ENCODE assay signal across 9 cellular contexts in the genomic region with DNA sequence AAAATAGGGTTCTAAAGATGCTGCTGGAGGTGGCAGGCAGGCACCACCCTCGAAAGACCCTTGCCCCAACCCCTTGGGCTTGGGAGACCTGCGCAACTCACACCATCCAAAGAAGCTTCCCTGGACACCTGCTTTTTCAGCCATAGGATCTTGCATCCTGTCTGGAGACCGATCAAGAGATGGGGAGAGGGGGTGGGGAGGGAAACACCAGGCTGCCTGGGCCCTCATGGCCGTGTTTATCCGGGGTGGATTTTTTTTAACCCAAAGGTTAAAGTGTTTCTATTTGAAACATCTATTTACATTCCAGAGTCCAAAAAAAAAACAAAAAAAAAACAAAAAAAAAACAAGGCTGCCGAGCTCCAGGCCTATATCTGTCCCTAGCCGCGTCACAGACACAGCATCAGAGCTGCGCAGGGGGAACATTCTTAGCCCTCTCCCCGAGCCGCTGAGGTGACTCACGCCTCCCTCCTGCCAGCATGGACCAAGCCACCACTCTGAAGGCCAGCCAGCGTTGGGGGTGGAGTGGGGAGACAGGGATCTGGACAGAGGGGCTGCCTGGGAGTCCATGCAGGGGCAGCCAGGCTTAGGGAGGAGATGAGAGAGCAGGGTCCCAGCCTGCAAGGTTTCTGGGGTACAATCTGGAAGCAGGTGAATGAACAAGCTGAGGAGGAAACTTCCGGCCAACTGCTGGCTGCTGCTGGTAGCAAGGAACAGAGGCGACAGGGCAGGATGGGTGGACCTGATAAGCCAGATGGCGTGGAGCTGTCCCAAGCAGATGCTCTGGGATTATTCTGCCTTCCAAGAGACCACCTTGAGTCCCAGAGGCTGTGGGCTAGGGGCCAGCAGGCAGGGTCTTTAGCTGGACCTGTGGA. TPM values are rescaled to one million over a fixed set of nuclear protein-coding genes. Genes with fewer than 3 reads are reported as not detected.
A peak's percentile ranks its signal among the peaks of the same experiment; 100 is the strongest.
DNase-seq lines count a peak whose midpoint lies in the region; ATAC-seq, FAIRE-seq and TF ChIP-seq lines count a peak whose summit lies in the region.
"Had no signal": no experiment of that assay in that cellular context is flagged by ENCODE, and none has a peak within 500 bp of the region (broad histone marks: within the 10 kb centered on the region; RNA-seq: fewer than 3 reads in every experiment).

No MANE protein-coding gene starts in this region.

- H3K36me3 ChIP-seq in pancreas = no peaks in the 10 kb centered on the region

- DNase-seq in C1 segment of cervical spinal cord (lab: John Stamatoyannopoulos, UW) = peak in 8 of 14 donors; percentile 16 to 78 (median 32)
- no peak for DNase-seq in RWPE1 (ENCODE audit: low spot score)
- peak; percentile 96 for DNase-seq in fibroblast of villous mesenchyme (ENCODE audit: low read depth)
- peak in 3 of 6 donors; percentile 47 to 56 (median 52) for DNase-seq in pancreas
- no peak for DNase-seq in D341Med (ENCODE audit: low spot score)
- DNase-seq in activated CD4-positive, alpha-beta T cell treated with anti-CD3 and anti-CD28 coated beads, Interleukin-2, amount 50 U/mL, for 4 hours = no peak
- no peak for DNase-seq in activated T-cell treated with anti-CD3 and anti-CD28 coated beads, Interleukin-2, amount 50 U/mL, for 24 hours
- DNase-seq: Kasumi-1 had no signal

- H3K9me3 ChIP-seq in pancreas = no peaks in the 10 kb centered on the region

- no peak for TF ChIP-seq CTCF in RWPE1 (conservative IDR thresholded peaks at IDR 0.05; ENCODE audit: low read depth)
- no peak for TF ChIP-seq CTCF in fibroblast of villous mesenchyme (IDR thresholded peaks at IDR 0.05; ENCODE audit: insufficient read depth, low read depth, low read length)
- no peak for TF ChIP-seq CTCF in pancreas (IDR thresholded peaks at IDR 0.05)

- peaks cover 53% of the 10 kb centered on the region for H3K4me1 Mint-ChIP-seq in stimulated activated memory B cell treated with anti-CD40 and anti-IgM and Interleukin-4, amounts not matched to agents 10 μg/mL and 1 μg/mL and 100 μg/mL, for 72 hours
- peaks cover 28% of the 10 kb centered on the region for H3K4me1 Mint-ChIP-seq in activated T-cell treated with anti-CD3 and anti-CD28 coated beads, Interleukin-2, amount 50 U/mL, for 24 hours (ENCODE audit: low read depth)

- POLR2A ChIA-PET in RWPE1 (lab: Yijun Ruan, JAX; ENCODE audit: low non-redundant PET) = interaction anchor here (0.5 kb wide), 1 partner anchor 21 kb away, joined by 3 read pairs; no protein-coding TSS in a partner anchor

- no peak overlapping the region for H3K27ac Mint-ChIP-seq in stimulated activated memory B cell treated with anti-CD40 and anti-IgM and Interleukin-4, amounts not matched to agents 10 μg/mL and 1 μg/mL and 100 μg/mL, for 72 hours
- H3K27ac Mint-ChIP-seq in activated T-cell treated with anti-CD3 and anti-CD28 coated beads, Interleukin-2, amount 50 U/mL, for 24 hours = no peak overlapping the region

- H3K4me1 ChIP-seq in pancreas = peaks cover 19 to 40% (median 27%) of the 10 kb centered on the region in 3 donors

- WGBS in pancreas, 2 donors = 53 to 55% methylated on average over 16 of the region's 16 CpGs

- H3K27me3 Mint-ChIP-seq in stimulated activated memory B cell treated with anti-CD40 and anti-IgM and Interleukin-4, amounts not matched to agents 10 μg/mL and 1 μg/mL and 100 μg/mL, for 72 hours = no peaks in the 10 kb centered on the region
- no peaks in the 10 kb centered on the region for H3K27me3 Mint-ChIP-seq in activated T-cell treated with anti-CD3 and anti-CD28 coated beads, Interleukin-2, amount 50 U/mL, for 24 hours

- no peak overlapping the region for H3K4me3 Mint-ChIP-seq in stimulated activated memory B cell treated with anti-CD40 and anti-IgM and Interleukin-4, amounts not matched to agents 10 μg/mL and 1 μg/mL and 100 μg/mL, for 72 hours
- no peak overlapping the region for H3K4me3 Mint-ChIP-seq in activated T-cell treated with anti-CD3 and anti-CD28 coated beads, Interleukin-2, amount 50 U/mL, for 24 hours

- H3K27ac ChIP-seq in RWPE1 = peak overlapping the region; percentile 82
- peak overlapping the region in 2 of 4 donors; percentile 23 to 76 for H3K27ac ChIP-seq in pancreas

- FAIRE-seq in pancreas (lab: Jason Lieb, UNC) = no peak

- peak in 3 of 4 donors; percentile 5 to 61 (median 29) for ATAC-seq in pancreas
- ATAC-seq in stimulated activated memory B cell treated with anti-CD40 and anti-IgM and Interleukin-4, amounts not matched to agents 10 μg/mL and 1 μg/mL and 100 μg/mL, for 72 hours = no peak

- intact Hi-C loops in pancreas (cut with DNase I) = no loop called here

- H3K9me3 Mint-ChIP-seq in stimulated activated memory B cell treated with anti-CD40 and anti-IgM and Interleukin-4, amounts not matched to agents 10 μg/mL and 1 μg/mL and 100 μg/mL, for 72 hours = no peaks in the 10 kb centered on the region
- no peaks in the 10 kb centered on the region for H3K9me3 Mint-ChIP-seq in activated T-cell treated with anti-CD3 and anti-CD28 coated beads, Interleukin-2, amount 50 U/mL, for 24 hours

- no peak overlapping the region for H3K4me3 ChIP-seq in fibroblast of villous mesenchyme (ENCODE audit: low read depth, low read length)
- H3K4me3 ChIP-seq in pancreas = no peak overlapping the region

- no peaks in the 10 kb centered on the region for H3K27me3 ChIP-seq in pancreas

- H3K36me3 Mint-ChIP-seq in stimulated activated memory B cell treated with anti-CD40 and anti-IgM and Interleukin-4, amounts not matched to agents 10 μg/mL and 1 μg/mL and 100 μg/mL, for 72 hours = peaks cover 12% of the 10 kb centered on the region
- H3K36me3 Mint-ChIP-seq in activated T-cell treated with anti-CD3 and anti-CD28 coated beads, Interleukin-2, amount 50 U/mL, for 24 hours (ENCODE audit: low read depth) = peaks cover 12% of the 10 kb centered on the region

- CTCF ChIA-PET in RWPE1 (lab: Yijun Ruan, JAX) = interaction anchor here (0.6 to 1.1 kb wide), 2 partner anchors 25 to 165 kb away, joined by 3 to 8 read pairs; no protein-coding TSS in a partner anchor

RNA-seq across cellular contexts. Expression of a gene that starts 14.8 kb away (rescaled TPM):
- total RNA-seq in fibroblast of villous mesenchyme = 36.7 and 62.8 TPM in 2 replicates
- total RNA-seq in pancreas = 10 to 100 TPM; 10.9 to 32.1 (median 16.1) TPM
- 10 to 100 TPM; 25.8 to 38.1 TPM for polyA plus RNA-seq in pancreas

RNA-seq across cellular contexts. Expression of a gene that starts 33.1 kb away (rescaled TPM):
- total RNA-seq in fibroblast of villous mesenchyme (3.0 and 3.2 TPM in 2 replicates), pancreas (under 1 TPM; 0.09 to 0.97 (median 0.45) TPM)
- under 1 TPM; 0.27 to 0.40 TPM for polyA plus RNA-seq in pancreas

RNA-seq across cellular contexts. Expression of a gene that starts 38.1 kb away (rescaled TPM):
- 27.4 and 27.6 TPM in 2 replicates for total RNA-seq in fibroblast of villous mesenchyme
- total RNA-seq in pancreas = 10 to 100 TPM in 5 of 6 donors, 1 to 10 TPM in 1; 9.1 to 28.0 (median 24.0) TPM
- 10 to 100 TPM; 48.3 to 54.2 TPM for polyA plus RNA-seq in pancreas

RNA-seq across cellular contexts. Expression of a gene that starts 42.2 kb away (rescaled TPM):
- total RNA-seq in fibroblast of villous mesenchyme (53.5 and 82.5 TPM in 2 replicates), pancreas (10 to 100 TPM; 19.0 to 29.6 (median 25.7) TPM)
- 10 to 100 TPM; 14.5 to 21.3 TPM for polyA plus RNA-seq in pancreas

Comparison
In these comparisons a context has a peak if more than half of its experiments do, and no peak if none do; other contexts are left out.
1. DNase-seq: peak in C1 segment of cervical spinal cord (8 of 14) and fibroblast of villous mesenchyme (single experiment); none in RWPE1 (single experiment), D341Med (single experiment), activated CD4-positive, alpha-beta T cell treated with anti-CD3 and anti-CD28 coated beads, Interleukin-2, amount 50 U/mL, for 4 hours (0 of 2) and activated T-cell treated with anti-CD3 and anti-CD28 coated beads, Interleukin-2, amount 50 U/mL, for 24 hours (single experiment).